ENCODE assay signal across 8 cellular contexts in genomic region chr15:45166792-45167630, GRCh38. TPM values are rescaled to one million over a fixed set of nuclear protein-coding genes. Genes with fewer than 3 reads are reported as not detected.
A peak's percentile ranks its signal among the peaks of the same experiment; 100 is the strongest.
DNase-seq lines count a peak whose midpoint lies in the region; ATAC-seq and TF ChIP-seq lines count a peak whose summit lies in the region.

No MANE protein-coding gene starts in this region.

- no TSS peak for BruUV-seq in OCI-LY7 (replicated peaks; lab: Mats Ljungman, UMichigan)

- H3K9me3 ChIP-seq in OCI-LY7 (ENCODE audit: low read length): no peaks in the 10 kb centered on the region
- no peaks in the 10 kb centered on the region for H3K9me3 ChIP-seq in muscle layer of duodenum (ENCODE audit: control insufficient read depth in 1 of 2, low read length in 2 of 2)

- H4K20me1 ChIP-seq in OCI-LY7 (ENCODE audit: insufficient read depth, low read length): no peaks in the 10 kb centered on the region

- peak; percentile 78 for TF ChIP-seq CTCF in OCI-LY7 (conservative IDR thresholded peaks at IDR 0.05; ENCODE audit: low read length)

- H3K4me1 ChIP-seq in OCI-LY7 (ENCODE audit: insufficient read depth, low read length, poor library complexity, severe bottlenecking): peaks cover 39% of the 10 kb centered on the region
- H3K4me1 ChIP-seq in muscle layer of duodenum (ENCODE audit: control insufficient read depth in 1 of 2, insufficient read depth in 2 of 2, low read length in 2 of 2): peaks cover 3 to 11% of the 10 kb centered on the region in 2 donors

- no peaks in the 10 kb centered on the region for H3K27me3 ChIP-seq in muscle layer of duodenum (ENCODE audit: low read depth, low read length)

- H3K9me2 ChIP-seq in OCI-LY7 (ENCODE audit: insufficient read depth, low read length): no peaks in the 10 kb centered on the region

- POLR2A ChIA-PET in OCI-LY7 (lab: Charles Lee): interaction anchor here (0.6 to 1.5 kb wide), 8 partner anchors 15 to 456 kb away, joined by 3 to 6 read pairs (median 3); partner anchors contain the start of gene PATL2

- peak overlapping the region; percentile 80 for H3K27ac ChIP-seq in OCI-LY7 (ENCODE audit: low read depth, low read length, poor library complexity, severe bottlenecking)
- H3K27ac ChIP-seq in muscle layer of duodenum (ENCODE audit: low read length): peak overlapping the region; percentile 77

- CTCF ChIA-PET in OCI-LY7 (lab: Charles Lee; ENCODE audit: unreplicated experiment): no interaction called here

- H3K36me3 ChIP-seq in OCI-LY7 (ENCODE audit: insufficient read depth, low read length) (no peaks in the 10 kb centered on the region), muscle layer of duodenum (ENCODE audit: control insufficient read depth in 1 of 2, insufficient read depth in 2 of 2, low read length in 2 of 2) (no peaks in the 10 kb centered on the region)

- DNase-seq in DMS 273 (lab: John Stamatoyannopoulos, UW; ENCODE audit: unreplicated experiment): peak; percentile 89
- peak; percentile 72 for DNase-seq in HT1080 (ENCODE audit: low read depth)
- DNase-seq in OCI-LY7 (ENCODE audit: low spot score): peak; percentile 91
- peak; percentile 82 for DNase-seq in activated T-cell treated with anti-CD3 and anti-CD28 coated beads for 48 hours (ENCODE audit: low read depth)
- DNase-seq in stimulated activated CD8-positive, alpha-beta memory T cell treated with anti-CD3 and anti-CD28 coated beads, Interleukin-7, amount 100 ng/mL, for 24 hours (ENCODE audit: low read depth): peak; percentile 68

- no peaks in the 10 kb centered on the region for H3K79me2 ChIP-seq in OCI-LY7 (ENCODE audit: insufficient read depth, low read depth, low read length)

- peak overlapping the region; percentile 82 for H3K4me2 ChIP-seq in OCI-LY7 (ENCODE audit: low read length)

- intact Hi-C loops in OCI-LY7 (cut with micrococcal nuclease; ENCODE audit: unreplicated experiment): loop anchor here (1.0 to 10.0 kb wide), 3 partner anchors 33 to 448 kb away; a partner anchor contains a TSS

- ATAC-seq in GM21367 (IDR thresholded peaks at IDR 0.05; ENCODE audit: unreplicated experiment) (peak; percentile 85), esophagus mucosa (peak; percentile 62)

- peak overlapping the region; percentile 87 for H2AFZ ChIP-seq in OCI-LY7 (ENCODE audit: low read length)

- H3K4me3 ChIP-seq in OCI-LY7 (ENCODE audit: low read depth, low read length, poor library complexity, severe bottlenecking): peak overlapping the region; percentile 73
- peak overlapping the region; percentile 53 to 58 for H3K4me3 ChIP-seq in muscle layer of duodenum (ENCODE audit: low read depth in 1 of 2, low read length in 2 of 2)

RNA-seq across cellular contexts. Expression of gene SHF, which starts 20.8 kb away (rescaled TPM):
- total RNA-seq in HT1080 (2014; rRNA removed; shearing (Covaris generic)): 2.9 and 3.4 TPM in 2 replicates
- polyA plus RNA-seq in HT1080 (2015; cell fraction: cytosol; rRNA removed): 2.7 TPM in 2 replicates
- 1.6 and 2.6 TPM in 2 replicates for polyA plus RNA-seq in HT1080 (2015; cell fraction: nucleus; rRNA removed)
- 2.3 and 5.7 TPM in 2 replicates for total RNA-seq in OCI-LY7 (2014; rRNA removed; shearing (Covaris generic))
- 2.5 and 3.2 TPM in 2 replicates for total RNA-seq in OCI-LY7 (2022)
- total RNA-seq in esophagus mucosa: 1.6 TPM

RNA-seq across cellular contexts. Expression of gene DUOX1, which starts 37.2 kb away (rescaled TPM):
- total RNA-seq in HT1080 (2014; rRNA removed; shearing (Covaris generic)): not detected in 2 replicates
- 0.01 TPM in 1 of 2 replicates, not detected in the other for polyA plus RNA-seq in HT1080 (2015; cell fraction: cytosol; rRNA removed)
- 0.10 TPM in 1 of 2 replicates, not detected in the other for polyA plus RNA-seq in HT1080 (2015; cell fraction: nucleus; rRNA removed)
- not detected in 2 replicates for total RNA-seq in OCI-LY7 (2014; rRNA removed; shearing (Covaris generic))
- not detected in 2 replicates for total RNA-seq in OCI-LY7 (2022)
- 114 TPM for total RNA-seq in esophagus mucosa

RNA-seq across cellular contexts. Expression of gene DUOXA1, which starts 37.3 kb away (rescaled TPM):
- total RNA-seq in HT1080 (2014; rRNA removed; shearing (Covaris generic)): 0.06 and 0.30 TPM in 2 replicates
- 0.08 TPM in 2 replicates for polyA plus RNA-seq in HT1080 (2015; cell fraction: cytosol; rRNA removed)
- polyA plus RNA-seq in HT1080 (2015; cell fraction: nucleus; rRNA removed): 1.3 TPM in 1 of 2 replicates, not detected in the other
- total RNA-seq in OCI-LY7 (2014; rRNA removed; shearing (Covaris generic)): not detected in 2 replicates
- not detected in 2 replicates for total RNA-seq in OCI-LY7 (2022)
- total RNA-seq in esophagus mucosa: 131 TPM

RNA-seq across cellular contexts. Expression of gene DUOXA2, which starts 52.9 kb away (rescaled TPM):
- total RNA-seq in HT1080 (2014; rRNA removed; shearing (Covaris generic)): not detected in 2 replicates
- not detected in 2 replicates for polyA plus RNA-seq in HT1080 (2015; cell fraction: cytosol; rRNA removed)
- not detected in 2 replicates for polyA plus RNA-seq in HT1080 (2015; cell fraction: nucleus; rRNA removed)
- total RNA-seq in OCI-LY7 (2014; rRNA removed; shearing (Covaris generic)): not detected in 2 replicates
- total RNA-seq in OCI-LY7 (2022): not detected in 2 replicates
- 10.4 TPM for total RNA-seq in esophagus mucosa

RNA-seq across cellular contexts. Expression of gene DUOX2, which starts 53.0 kb away (rescaled TPM):
- under 0.01 and 0.03 TPM in 2 replicates for total RNA-seq in HT1080 (2014; rRNA removed; shearing (Covaris generic))
- polyA plus RNA-seq in HT1080 (2015; cell fraction: cytosol; rRNA removed): 0.02 and 0.08 TPM in 2 replicates
- polyA plus RNA-seq in HT1080 (2015; cell fraction: nucleus; rRNA removed): 0.04 and 0.10 TPM in 2 replicates
- total RNA-seq in OCI-LY7 (2014; rRNA removed; shearing (Covaris generic)): 0.03 and 0.05 TPM in 2 replicates
- total RNA-seq in OCI-LY7 (2022): 0.06 TPM in 1 of 2 replicates, not detected in the other
- 29.3 TPM for total RNA-seq in esophagus mucosa

Comparison
In these comparisons a context has a peak if more than half of its experiments do, and no peak if none do; other contexts are left out.
1. Peak in every context shown above with its lines: DNase-seq, ATAC-seq, H3K4me3 ChIP-seq and H3K27ac ChIP-seq.
2. RNA of gene DUOX1, which starts 37.2 kb away (total RNA-seq): 114 TPM in esophagus mucosa (single experiment); not detected in HT1080 and not detected in OCI-LY7; every median in the first group is over 100 times any median in the second.
3. RNA of gene DUOXA1, which starts 37.3 kb away (total RNA-seq): 131 TPM in esophagus mucosa (single experiment); not detected in OCI-LY7 and 0.06 to 0.30 TPM in HT1080; every median in the first group is over 100 times any median in the second.